In genomic region chr15:64052925-64053491, GRCh38 we compare ENCODE assay signal across 24 cellular contexts.
"Had no signal": no experiment of that assay in that cellular context is flagged by ENCODE, and none has a peak within 500 bp of the region (broad histone marks: within the 10 kb centered on the region; RNA-seq: fewer than 3 reads in every experiment).

No MANE protein-coding gene starts in this region.

- FAIRE-seq: astrocyte, TTC549 had no signal

- H3K36me3 Mint-ChIP-seq: activated naive CD4-positive, alpha-beta T cell treated with anti-CD3 and anti-CD28 coated beads, Interleukin-2, amount 50 U/mL, for 72 hours had no signal

- H3K4me1 ChIP-seq: adrenal gland, breast epithelium had no signal

- H3K27me3 ChIP-seq: adrenal gland, body of pancreas, breast epithelium, SJCRH30 had no signal

- H3K4me3 Mint-ChIP-seq: activated CD4-positive, alpha-beta T cell treated with anti-CD3 and anti-CD28 coated beads, Interleukin-2, amount 10 ng/mL, durations not matched to agents 24 days and 14 days; activated CD8-positive, alpha-beta T cell treated with anti-CD3 and anti-CD28 coated beads for 36 hours; activated naive CD4-positive, alpha-beta T cell treated with anti-CD3 and anti-CD28 coated beads for 36 hours; activated T-cell treated with anti-CD3 and anti-CD28 coated beads, Interleukin-2, amount 50 U/mL, for 72 hours; activated T-helper 17 cell treated with anti-CD3 and anti-CD28 coated beads, Interleukin-2, amount 50 U/mL, for 72 hours had no signal

- H3K27ac Mint-ChIP-seq: activated CD4-positive, alpha-beta T cell treated with anti-CD3 and anti-CD28 coated beads, Interleukin-2, amount 10 ng/mL, durations not matched to agents 24 days and 14 days; activated CD8-positive, alpha-beta T cell treated with anti-CD3 and anti-CD28 coated beads for 36 hours; activated naive CD4-positive, alpha-beta T cell treated with anti-CD3 and anti-CD28 coated beads for 36 hours; activated naive CD4-positive, alpha-beta T cell treated with anti-CD3 and anti-CD28 coated beads, Interleukin-2, amount 50 U/mL, for 72 hours; activated T-cell treated with anti-CD3 and anti-CD28 coated beads, Interleukin-2, amount 50 U/mL, for 72 hours had no signal

- H3K9me3 ChIP-seq: adrenal gland, body of pancreas, breast epithelium, SJCRH30 had no signal

- H3K36me3 ChIP-seq: adrenal gland, breast epithelium, SJCRH30 had no signal

- H3K27ac ChIP-seq: adrenal gland, body of pancreas, breast epithelium, SJCRH30, SK-N-MC had no signal

- H3K4me3 ChIP-seq: adrenal gland, body of pancreas, breast epithelium, SJCRH30, SK-N-MC had no signal

- ATAC-seq: activated CD8-positive, alpha-beta T cell treated with anti-CD3 and anti-CD28 coated beads for 36 hours; activated naive CD4-positive, alpha-beta T cell treated with anti-CD3 and anti-CD28 coated beads, Interleukin-2, amount 50 U/mL, for 72 hours; activated T-cell treated with anti-CD3 and anti-CD28 coated beads, Interleukin-2, amount 50 U/mL, for 72 hours; activated T-helper 17 cell treated with anti-CD3 and anti-CD28 coated beads, Interleukin-2, amount 50 U/mL, for 72 hours; body of pancreas; Panc1 had no signal

- H3K9me3 Mint-ChIP-seq: activated CD4-positive, alpha-beta T cell treated with anti-CD3 and anti-CD28 coated beads, Interleukin-2, amount 10 ng/mL, durations not matched to agents 24 days and 14 days; activated CD8-positive, alpha-beta T cell treated with anti-CD3 and anti-CD28 coated beads for 36 hours; activated naive CD4-positive, alpha-beta T cell treated with anti-CD3 and anti-CD28 coated beads for 36 hours; activated naive CD4-positive, alpha-beta T cell treated with anti-CD3 and anti-CD28 coated beads, Interleukin-2, amount 50 U/mL, for 72 hours; activated T-cell treated with anti-CD3 and anti-CD28 coated beads, Interleukin-2, amount 50 U/mL, for 72 hours; activated T-helper 17 cell treated with anti-CD3 and anti-CD28 coated beads, Interleukin-2, amount 50 U/mL, for 72 hours had no signal

- DNase-seq: activated CD4-positive, alpha-beta T cell treated with anti-CD3 and anti-CD28 coated beads, Interleukin-2, amount 10 ng/mL, durations not matched to agents 24 days and 14 days; activated CD4-positive, alpha-beta T cell treated with anti-CD3 and anti-CD28 coated beads, Interleukin-2, amount 50 U/mL, for 4 hours; activated CD8-positive, alpha-beta T cell treated with anti-CD3 and anti-CD28 coated beads for 36 hours; activated gamma-delta T cell treated with Interleukin-2 at 50 U/mL for 16 hours; activated naive CD4-positive, alpha-beta T cell treated with anti-CD3 and anti-CD28 coated beads for 36 hours; activated T-cell treated with anti-CD3 and anti-CD28 coated beads, Interleukin-2, amount 50 U/mL, for 1 hour; activated T-cell treated with anti-CD3 and anti-CD28 coated beads, Interleukin-2, amount 50 U/mL, for 72 hours; adrenal gland; body of pancreas; NCI-H1092 treated with DMSO at 0.1 percent for 48 hours; NCI-H1417; NCI-H146; NCI-H187 treated with DMSO at 0.1 percent for 48 hours; NCI-H345; NCI-H524 treated with DMSO at 0.1 percent for 48 hours; SHP77; SJCRH30 had no signal

- H3K4me1 Mint-ChIP-seq: activated T-helper 17 cell treated with anti-CD3 and anti-CD28 coated beads, Interleukin-2, amount 50 U/mL, for 72 hours had no signal
